ENCODE assay signal across 13 cellular contexts in genomic region chr2:54212456-54212855, GRCh38. TPM values are rescaled to one million over a fixed set of nuclear protein-coding genes. Genes with fewer than 3 reads are reported as not detected.
DNase-seq lines count a peak whose midpoint lies in the region; ATAC-seq, FAIRE-seq and TF ChIP-seq lines count a peak whose summit lies in the region.
"Had no signal": no experiment of that assay in that cellular context is flagged by ENCODE, and none has a peak within 500 bp of the region (broad histone marks: within the 10 kb centered on the region; RNA-seq: fewer than 3 reads in every experiment).

No MANE protein-coding gene starts in this region.

- no peak overlapping the region for H3K27ac Mint-ChIP-seq in activated CD4-positive, alpha-beta memory T cell treated with anti-CD3 and anti-CD28 coated beads, Interleukin-2, amount 10 ng/mL, durations not matched to agents 7 days and 5 days
- no peak overlapping the region for H3K27ac Mint-ChIP-seq in activated CD8-positive, alpha-beta memory T cell treated with anti-CD3 and anti-CD28 coated beads, Interleukin-2, amount 10 ng/mL, durations not matched to agents 7 days and 5 days
- H3K27ac Mint-ChIP-seq: T-helper 2 cell treated with Interferon-gamma antibody and Interleukin-4, amounts not matched to agents 5 μg/mL and 100 μg/mL, for 36 hours had no signal

- peaks cover 9% of the 10 kb centered on the region for H3K9me3 Mint-ChIP-seq in activated CD4-positive, alpha-beta memory T cell treated with anti-CD3 and anti-CD28 coated beads, Interleukin-2, amount 10 ng/mL, durations not matched to agents 7 days and 5 days
- peaks cover 2% of the 10 kb centered on the region for H3K9me3 Mint-ChIP-seq in activated CD8-positive, alpha-beta memory T cell treated with anti-CD3 and anti-CD28 coated beads, Interleukin-2, amount 10 ng/mL, durations not matched to agents 7 days and 5 days (ENCODE audit: low read depth)

- H3K27me3 ChIP-seq in foreskin keratinocyte (no peaks in the 10 kb centered on the region), gastrocnemius medialis (no peaks in the 10 kb centered on the region)

- no peaks in the 10 kb centered on the region for H3K36me3 ChIP-seq in gastrocnemius medialis

- POLR2A ChIA-PET in activated CD4-positive, alpha-beta memory T cell treated with anti-CD3 and anti-CD28 coated beads, Interleukin-2, amount 10 ng/mL, durations not matched to agents 7 days and 5 days (lab: Charles Lee), result no interaction called here

- no peaks in the 10 kb centered on the region for H3K9me3 ChIP-seq in gastrocnemius medialis

- no peaks in the 10 kb centered on the region for H3K27me3 Mint-ChIP-seq in activated CD4-positive, alpha-beta memory T cell treated with anti-CD3 and anti-CD28 coated beads, Interleukin-2, amount 10 ng/mL, durations not matched to agents 7 days and 5 days
- no peaks in the 10 kb centered on the region for H3K27me3 Mint-ChIP-seq in activated CD8-positive, alpha-beta memory T cell treated with anti-CD3 and anti-CD28 coated beads, Interleukin-2, amount 10 ng/mL, durations not matched to agents 7 days and 5 days

- no peak overlapping the region for H3K4me3 Mint-ChIP-seq in activated CD4-positive, alpha-beta memory T cell treated with anti-CD3 and anti-CD28 coated beads, Interleukin-2, amount 10 ng/mL, durations not matched to agents 7 days and 5 days
- no peak overlapping the region for H3K4me3 Mint-ChIP-seq in activated CD8-positive, alpha-beta memory T cell treated with anti-CD3 and anti-CD28 coated beads, Interleukin-2, amount 10 ng/mL, durations not matched to agents 7 days and 5 days
- H3K4me3 Mint-ChIP-seq: T-helper 2 cell treated with Interferon-gamma antibody and Interleukin-4, amounts not matched to agents 5 μg/mL and 100 μg/mL, for 36 hours had no signal

- H3K4me1 ChIP-seq in foreskin keratinocyte, result no peaks in the 10 kb centered on the region
- H3K4me1 ChIP-seq in gastrocnemius medialis, result peaks cover 13 to 17% of the 10 kb centered on the region in 2 donors

- TF ChIP-seq CTCF in foreskin keratinocyte (conservative IDR thresholded peaks at IDR 0.05) (no peak), gastrocnemius medialis (IDR thresholded peaks at IDR 0.05 in 4 of 5, conservative IDR thresholded peaks at IDR 0.05 in 1 of 5) (no peak)

- intact Hi-C loops in gastrocnemius medialis (cut with DNase I; ENCODE audit: low total_unique reads) (no loop called here), left colon (cut with DNase I, micrococcal nuclease) (no loop called here)

- H3K27ac ChIP-seq in foreskin keratinocyte (no peak overlapping the region), gastrocnemius medialis (peak overlapping the region in 1 of 4 donors; percentile 30)

- TF ChIP-seq POLR2A in H54 (IDR thresholded peaks at IDR 0.05; ENCODE audit: low read depth, low read length) (no peak), gastrocnemius medialis (IDR thresholded peaks at IDR 0.05) (no peak)

- no peaks in the 10 kb centered on the region for H3K4me1 Mint-ChIP-seq in activated CD4-positive, alpha-beta memory T cell treated with anti-CD3 and anti-CD28 coated beads, Interleukin-2, amount 10 ng/mL, durations not matched to agents 7 days and 5 days
- H3K4me1 Mint-ChIP-seq in activated CD8-positive, alpha-beta memory T cell treated with anti-CD3 and anti-CD28 coated beads, Interleukin-2, amount 10 ng/mL, durations not matched to agents 7 days and 5 days, result no peaks in the 10 kb centered on the region

- ATAC-seq in SK-N-SH treated with all-trans-retinoic acid at 6 μM for 48 hours (peak; percentile 81), foreskin keratinocyte (peak; percentile 93), gastrocnemius medialis (peak; percentile 69 to 75), left colon (no peak)
- ATAC-seq in activated CD8-positive, alpha-beta memory T cell treated with anti-CD3 and anti-CD28 coated beads, Interleukin-2, amount 10 ng/mL, durations not matched to agents 7 days and 5 days, result no peak

- peaks cover 4% of the 10 kb centered on the region for H3K36me3 Mint-ChIP-seq in activated CD4-positive, alpha-beta memory T cell treated with anti-CD3 and anti-CD28 coated beads, Interleukin-2, amount 10 ng/mL, durations not matched to agents 7 days and 5 days (ENCODE audit: low read depth)
- H3K36me3 Mint-ChIP-seq in activated CD8-positive, alpha-beta memory T cell treated with anti-CD3 and anti-CD28 coated beads, Interleukin-2, amount 10 ng/mL, durations not matched to agents 7 days and 5 days, result peaks cover 9% of the 10 kb centered on the region

- peak; percentile 99 for FAIRE-seq in H54 (lab: Jason Lieb, UNC)

- CTCF ChIA-PET in activated CD4-positive, alpha-beta memory T cell treated with anti-CD3 and anti-CD28 coated beads, Interleukin-2, amount 10 ng/mL, durations not matched to agents 7 days and 5 days (lab: Charles Lee), result no interaction called here
- CTCF ChIA-PET in activated CD8-positive, alpha-beta memory T cell treated with anti-CD3 and anti-CD28 coated beads, Interleukin-2, amount 10 ng/mL, durations not matched to agents 7 days and 5 days (lab: Charles Lee), result interaction anchor here (0.5 kb wide), 1 partner anchor 35 kb away, joined by 3 read pairs; no protein-coding TSS in a partner anchor

- in situ Hi-C loops in gastrocnemius medialis (cut with MboI; ENCODE audit: low sequenced_read_pairs in 4 of 4), result loop anchor here in 1 of 4 donors (25.0 kb wide), 1 partner anchor 300 kb away; no protein-coding TSS in a partner anchor

- DNase-seq in H54 (ENCODE audit: insufficient read length, low spot score), result peak; percentile 57
- peak; percentile 69 to 83 for DNase-seq in foreskin keratinocyte
- DNase-seq in gastrocnemius medialis, result no peak
- no peak for DNase-seq in activated CD4-positive, alpha-beta memory T cell treated with anti-CD3 and anti-CD28 coated beads, Interleukin-2, amount 10 ng/mL, durations not matched to agents 7 days and 5 days
- no peak for DNase-seq in D341Med (ENCODE audit: low spot score)
- no peak for DNase-seq in left colon
- DNase-seq in activated CD8-positive, alpha-beta memory T cell treated with anti-CD3 and anti-CD28 coated beads, Interleukin-2, amount 10 ng/mL, durations not matched to agents 7 days and 5 days, result no peak
- DNase-seq: activated T-cell treated with anti-CD3 and anti-CD28 coated beads, Interleukin-2, amount 50 U/mL, for 48 hours; NCI-H526; substantia nigra had no signal

- H3K4me3 ChIP-seq in gastrocnemius medialis, result no peak overlapping the region

TF ChIP-seq in SK-N-SH treated with all-trans-retinoic acid at 6 μM for 48 hours, 23 proteins besides CTCF, POLR2A, EP300 and RAD21:
- TF ChIP-seq RARB (CRISPR knock-in tag; IDR thresholded peaks at IDR 0.05) (no peak), ISL1 (CRISPR knock-in tag; IDR thresholded peaks at IDR 0.05) (0 out of 2 replicates have a peak, but pooled peaks have one; percentile 35), SNAI2 (CRISPR knock-in tag; IDR thresholded peaks at IDR 0.05) (no peak), GLIS3 (CRISPR knock-in tag; IDR thresholded peaks at IDR 0.05) (no peak), ZFP30 (CRISPR knock-in tag; IDR thresholded peaks at IDR 0.05) (no peak), ZC3H10 (CRISPR knock-in tag; IDR thresholded peaks at IDR 0.05) (no peak), CREB5 (CRISPR knock-in tag; IDR thresholded peaks at IDR 0.05; ENCODE audit: low read depth) (no peak), ZFP3 (CRISPR knock-in tag; IDR thresholded peaks at IDR 0.05) (no peak)

RNA-seq across cellular contexts. Expression of gene TSPYL6, which starts 43.6 kb away (rescaled TPM):
- total RNA-seq in foreskin keratinocyte (not detected in 2 replicates), gastrocnemius medialis (not detected), left colon (not detected)
- not detected in 2 replicates for polyA plus RNA-seq in foreskin keratinocyte
- not detected for total RNA-seq in activated CD4-positive, alpha-beta memory T cell treated with anti-CD3 and anti-CD28 coated beads, Interleukin-2, amount 10 ng/mL, durations not matched to agents 7 days and 5 days
- total RNA-seq in activated CD8-positive, alpha-beta memory T cell treated with anti-CD3 and anti-CD28 coated beads, Interleukin-2, amount 10 ng/mL, durations not matched to agents 7 days and 5 days, result not detected
- total RNA-seq: mesenteric fat pad had no signal

Comparison
In these comparisons a context has a peak if more than half of its experiments do, and no peak if none do; other contexts are left out.
1. DNase-seq: peak in H54 (single experiment) and foreskin keratinocyte (2 of 2); none in gastrocnemius medialis (0 of 2), activated CD4-positive, alpha-beta memory T cell treated with anti-CD3 and anti-CD28 coated beads, Interleukin-2, amount 10 ng/mL, durations not matched to agents 7 days and 5 days (single experiment), D341Med (single experiment), left colon (0 of 2) and activated CD8-positive, alpha-beta memory T cell treated with anti-CD3 and anti-CD28 coated beads, Interleukin-2, amount 10 ng/mL, durations not matched to agents 7 days and 5 days (single experiment).
2. ATAC-seq: peak in SK-N-SH treated with all-trans-retinoic acid at 6 μM for 48 hours (single experiment), foreskin keratinocyte (single experiment) and gastrocnemius medialis (2 of 2); none in left colon (single experiment) and activated CD8-positive, alpha-beta memory T cell treated with anti-CD3 and anti-CD28 coated beads, Interleukin-2, amount 10 ng/mL, durations not matched to agents 7 days and 5 days (single experiment).